Comparison of ENCODE assay signal across 15 cellular contexts in the genomic region with DNA sequence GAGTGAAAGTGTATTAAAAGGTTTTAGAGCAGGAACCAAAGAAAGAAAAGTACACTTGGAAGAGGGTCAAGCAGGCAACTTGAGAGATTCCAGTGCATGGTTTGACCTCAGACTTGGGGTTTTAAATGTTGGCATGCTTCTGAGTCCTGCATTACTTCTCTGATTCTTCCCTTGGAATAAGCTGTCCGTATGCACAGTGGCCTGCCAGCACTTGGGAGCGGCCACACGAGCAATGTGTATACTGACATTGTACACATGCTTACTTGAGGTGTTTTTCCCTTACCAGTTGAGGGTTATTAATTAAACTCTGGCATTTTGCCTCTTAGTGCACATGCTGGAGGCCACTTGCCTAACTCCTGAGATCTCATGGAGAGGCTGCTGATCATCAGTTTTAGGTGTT.
"Had no signal": no experiment of that assay in that cellular context is flagged by ENCODE, and none has a peak within 500 bp of the region (broad histone marks: within the 10 kb centered on the region; RNA-seq: fewer than 3 reads in every experiment).

No MANE protein-coding gene starts in this region.

- H3K4me3 Mint-ChIP-seq: activated CD4-positive, alpha-beta memory T cell treated with anti-CD3 and anti-CD28 coated beads for 36 hours; activated naive CD8-positive, alpha-beta T cell treated with anti-CD3 and anti-CD28 coated beads for 36 hours had no signal

- H3K4me1 Mint-ChIP-seq: activated naive CD8-positive, alpha-beta T cell treated with anti-CD3 and anti-CD28 coated beads for 36 hours had no signal

- H3K27me3 Mint-ChIP-seq: activated CD4-positive, alpha-beta memory T cell treated with anti-CD3 and anti-CD28 coated beads for 36 hours; activated naive CD8-positive, alpha-beta T cell treated with anti-CD3 and anti-CD28 coated beads for 36 hours had no signal

- H3K4me3 ChIP-seq: colonic mucosa, gastrocnemius medialis, suprapubic skin, upper lobe of left lung had no signal

- H3K27me3 ChIP-seq: colonic mucosa, gastrocnemius medialis, neutrophil, suprapubic skin, upper lobe of left lung had no signal

- DNase-seq: activated CD4-positive, alpha-beta memory T cell treated with anti-CD3 and anti-CD28 coated beads for 36 hours; activated CD4-positive, alpha-beta T cell treated with anti-CD3 and anti-CD28 coated beads for 1 hour; activated gamma-delta T cell treated with Interleukin-2 at 50 U/mL for 16 hours; activated naive CD8-positive, alpha-beta T cell treated with anti-CD3 and anti-CD28 coated beads for 36 hours; activated T-cell treated with anti-CD3 and anti-CD28 coated beads, Interleukin-2, amount 50 U/mL, for 48 hours; aorta; colonic mucosa; gastrocnemius medialis; posterior cingulate gyrus; stimulated activated CD4-positive, alpha-beta T cell treated with anti-CD3 and anti-CD28 coated beads, Interleukin-2, amount 100 ng/mL, for 48 hours; stimulated activated naive CD4-positive, alpha-beta T cell treated with Interleukin-2 at 50 U/mL for 16 hours; SW 1271; upper lobe of left lung had no signal

- H3K36me3 Mint-ChIP-seq: activated CD4-positive, alpha-beta memory T cell treated with anti-CD3 and anti-CD28 coated beads for 36 hours; activated naive CD8-positive, alpha-beta T cell treated with anti-CD3 and anti-CD28 coated beads for 36 hours had no signal

- H3K27ac Mint-ChIP-seq: activated CD4-positive, alpha-beta memory T cell treated with anti-CD3 and anti-CD28 coated beads for 36 hours; activated naive CD8-positive, alpha-beta T cell treated with anti-CD3 and anti-CD28 coated beads for 36 hours had no signal

- H3K4me1 ChIP-seq: colonic mucosa, gastrocnemius medialis, suprapubic skin, upper lobe of left lung had no signal

- H3K36me3 ChIP-seq: colonic mucosa, gastrocnemius medialis, neutrophil, suprapubic skin, upper lobe of left lung had no signal

- ATAC-seq: gastrocnemius medialis had no signal

- H3K9me3 ChIP-seq: colonic mucosa, gastrocnemius medialis, neutrophil, suprapubic skin, upper lobe of left lung had no signal

- H3K27ac ChIP-seq: colonic mucosa, gastrocnemius medialis, neutrophil, suprapubic skin, upper lobe of left lung had no signal
